ENCODE assay signal across 1 cellular context in the genomic region with DNA sequence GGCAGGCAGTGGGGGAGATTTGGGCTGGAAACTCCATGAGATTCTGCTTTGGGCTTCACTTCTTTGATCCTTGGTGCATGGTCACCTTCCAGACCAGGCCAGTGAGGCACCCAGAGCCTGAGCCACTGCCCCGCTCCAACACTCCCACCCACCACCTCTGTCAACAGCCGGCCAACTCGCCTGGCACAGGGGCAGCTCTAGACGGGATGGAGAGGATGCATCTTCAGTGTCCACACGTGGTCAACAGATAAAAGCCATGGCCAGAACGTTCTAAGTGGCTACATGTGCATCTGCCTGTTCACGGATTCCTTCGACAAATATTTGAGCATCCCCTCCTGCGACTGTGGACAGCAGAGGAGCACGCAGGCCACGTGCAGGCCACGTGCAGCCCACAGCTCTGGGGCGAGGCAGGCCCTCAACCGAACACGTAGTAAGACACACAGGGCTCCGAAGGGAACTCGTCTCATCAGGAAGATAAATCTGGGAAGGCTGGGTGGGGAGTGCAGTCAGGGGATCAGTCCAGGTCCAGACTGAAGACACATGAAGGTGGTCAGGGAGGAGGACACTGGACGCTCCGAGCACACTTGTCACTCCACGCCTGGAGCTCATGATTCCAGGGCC.
TF ChIP-seq lines count a peak whose summit lies in the region.

No MANE protein-coding gene starts in this region.

TF ChIP-seq in GM12891, 5 proteins besides CTCF, POLR2A, EP300 and RAD21 (continued from another document):
- no peak for TF ChIP-seq PAX5 (IDR thresholded peaks at IDR 0.05; ENCODE audit: insufficient read depth, low read length, severe bottlenecking)
